Comparison of ENCODE assay signal across 6 cellular contexts in genomic region chr13:48014359-48014758, GRCh38.
"Had no signal": no experiment of that assay in that cellular context is flagged by ENCODE, and none has a peak within 500 bp of the region (broad histone marks: within the 10 kb centered on the region; RNA-seq: fewer than 3 reads in every experiment).

No MANE protein-coding gene starts in this region.

- H3K9me3 Mint-ChIP-seq: H9 had no signal

- H3K4me3 Mint-ChIP-seq: H9 had no signal

- H3K4me3 ChIP-seq: GM23248, K562 had no signal

- H3K27ac Mint-ChIP-seq: H9 had no signal

- H3K27ac ChIP-seq: GM23248 had no signal

- DNase-seq: GM23248, H9, HCEC 1CT, IMR-90, KG1 had no signal

- H2AFZ ChIP-seq: GM23248 had no signal

- ATAC-seq: K562 had no signal
